In the genomic region with DNA sequence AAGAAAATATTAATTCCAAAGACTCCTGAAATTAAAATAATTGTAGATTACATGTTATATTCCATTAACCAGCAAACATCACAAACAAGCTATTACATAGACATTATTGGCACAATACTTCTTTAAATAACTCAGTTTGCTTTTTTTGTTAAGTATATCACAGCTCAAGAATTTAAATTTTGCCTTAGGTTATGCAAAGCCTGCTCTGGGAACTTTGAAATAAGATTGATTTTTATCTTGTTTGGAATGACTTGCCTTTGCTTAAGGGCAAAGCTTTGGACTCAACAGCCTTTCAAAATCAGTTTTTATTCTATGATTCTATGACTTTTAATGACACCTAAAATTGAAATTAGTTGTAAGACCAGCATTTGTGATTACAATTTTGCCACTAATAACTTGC, we compare ENCODE assay signal across 14 cellular contexts.
DNase-seq lines count a peak whose midpoint lies in the region; ATAC-seq, FAIRE-seq and TF ChIP-seq lines count a peak whose summit lies in the region.
"Had no signal": no experiment of that assay in that cellular context is flagged by ENCODE, and none has a peak within 500 bp of the region (broad histone marks: within the 10 kb centered on the region; RNA-seq: fewer than 3 reads in every experiment).

No MANE protein-coding gene starts in this region.

- H3K9me1 ChIP-seq in keratinocyte (ENCODE audit: control insufficient read depth, extremely low read depth, insufficient read depth, low read length): no peaks in the 10 kb centered on the region

- peak overlapping the region; percentile 20 for H3K9ac ChIP-seq in keratinocyte (ENCODE audit: control insufficient read depth, extremely low read depth, insufficient read depth, low read length)

- no peaks in the 10 kb centered on the region for H3K9me3 Mint-ChIP-seq in MCF 10A (ENCODE audit: unreplicated experiment)

- H3K9me3 ChIP-seq in keratinocyte (ENCODE audit: control insufficient read depth, low read depth, low read length) (no peaks in the 10 kb centered on the region), vagina (no peaks in the 10 kb centered on the region)
- H3K9me3 ChIP-seq: Caco-2 had no signal

- no peak overlapping the region for H3K4me3 ChIP-seq in keratinocyte (ENCODE audit: control insufficient read depth in 2 of 3, extremely low read depth in 1 of 3, insufficient read depth in 2 of 3, low read depth in 1 of 3, low read length in 3 of 3)
- H3K4me3 ChIP-seq in vagina: no peak overlapping the region
- H3K4me3 ChIP-seq: GM23338 had no signal

- H3K79me2 ChIP-seq in keratinocyte (ENCODE audit: control insufficient read depth, insufficient read depth, low read length): no peaks in the 10 kb centered on the region

- H3K36me3 Mint-ChIP-seq in MCF 10A (ENCODE audit: insufficient read depth, unreplicated experiment): peaks cover under 1% of the 10 kb centered on the region

- H3K4me3 Mint-ChIP-seq in MCF 10A (ENCODE audit: unreplicated experiment): no peak overlapping the region
- H3K4me3 Mint-ChIP-seq: GM23338 had no signal

- peak overlapping the region; percentile 53 for H3K4me2 ChIP-seq in keratinocyte (ENCODE audit: control insufficient read depth, extremely low read depth, insufficient read depth, low read depth, low read length)
- H3K4me2 ChIP-seq: GM23338 had no signal

- H3K4me1 Mint-ChIP-seq in MCF 10A (ENCODE audit: insufficient read depth, unreplicated experiment): peaks cover 26% of the 10 kb centered on the region

- BruUV-seq in MCF 10A (replicated peaks; lab: Mats Ljungman, UMichigan): no TSS peak

- in situ Hi-C loops in G401 (cut with HindIII; ENCODE audit: low sequenced_read_pairs): no loop called here

- POLR2A ChIA-PET in MCF 10A (lab: Yijun Ruan, JAX): interaction anchor here (0.6 to 6.3 kb wide), 20 partner anchors 11 to 253 kb away, joined by 3 to 50 read pairs (median 4); a partner anchor contains a TSS

- H3K27me3 Mint-ChIP-seq in MCF 10A (ENCODE audit: insufficient read depth, unreplicated experiment): no peaks in the 10 kb centered on the region

- peak overlapping the region; percentile 44 for H3K27ac Mint-ChIP-seq in MCF 10A (ENCODE audit: low read depth, unreplicated experiment)
- H3K27ac Mint-ChIP-seq: GM23338 had no signal

- intact Hi-C loops in MCF 10A (cut with micrococcal nuclease) (loop anchor here (5.0 kb wide), 1 partner anchor 1110 kb away; no protein-coding TSS in a partner anchor), vagina (cut with DNase I) (no loop called here)

- H3K27me3 ChIP-seq in keratinocyte (ENCODE audit: control insufficient read depth, extremely low read depth, insufficient read depth, low read length) (no peaks in the 10 kb centered on the region), vagina (no peaks in the 10 kb centered on the region)

- no peak for TF ChIP-seq POLR2A in vagina (IDR thresholded peaks at IDR 0.05)

- no peak for TF ChIP-seq CTCF in MCF 10A (IDR thresholded peaks at IDR 0.05; ENCODE audit: unreplicated experiment)
- no peak for TF ChIP-seq CTCF in keratinocyte (optimal IDR thresholded peaks at IDR 0.05 in 1 of 3, IDR thresholded peaks at IDR 0.05 in 1 of 3, conservative IDR thresholded peaks at IDR 0.05 in 1 of 3; ENCODE audit: extremely low read depth in 1 of 3, insufficient read depth in 2 of 3, low read length in 3 of 3)
- TF ChIP-seq CTCF in vagina (IDR thresholded peaks at IDR 0.05): no peak

- dilution Hi-C loops in keratinocyte (cut with MboI; ENCODE audit: extremely low pct_ligation_motif_present, low sequenced_read_pairs): no loop called here

- H3K36me3 ChIP-seq in keratinocyte (ENCODE audit: control insufficient read depth in 2 of 2, extremely low read depth in 1 of 2, insufficient read depth in 2 of 2, low read length in 2 of 2): no peaks in the 10 kb centered on the region
- no peaks in the 10 kb centered on the region for H3K36me3 ChIP-seq in vagina

- H3K27ac ChIP-seq in keratinocyte (ENCODE audit: control insufficient read depth, insufficient read depth, low read length) (peak overlapping the region; percentile 77), vagina (peak overlapping the region; percentile 77)
- H3K27ac ChIP-seq: HL-60, RWPE1 had no signal

- CTCF ChIA-PET in MCF 10A (lab: Yijun Ruan, JAX): interaction anchor here (0.7 to 2.9 kb wide), 7 partner anchors 14 to 162 kb away, joined by 3 to 11 read pairs (median 3); no protein-coding TSS in a partner anchor

- peaks cover 50% of the 10 kb centered on the region for H3K4me1 ChIP-seq in keratinocyte (ENCODE audit: control insufficient read depth, extremely low read depth, insufficient read depth, low read length)
- H3K4me1 ChIP-seq in vagina: peaks cover 48% of the 10 kb centered on the region

- FAIRE-seq in keratinocyte (lab: Jason Lieb, UNC): peak; percentile 20
- FAIRE-seq: HTR-8/SVneo had no signal

- ATAC-seq in GM19351 (IDR thresholded peaks at IDR 0.05; ENCODE audit: unreplicated experiment): no peak
- ATAC-seq: GM23338 had no signal

- DNase-seq in M059J (ENCODE audit: low read depth): peak; percentile 70
- DNase-seq in MCF 10A (ENCODE audit: unreplicated experiment): no peak
- no peak for DNase-seq in keratinocyte (ENCODE audit: low read depth, low spot score)
- DNase-seq in vagina (ENCODE audit: extremely low spot score in 2 of 2): no peak
- DNase-seq in kidney tubule cell (ENCODE audit: low spot score): no peak
- no peak for DNase-seq in G401 (ENCODE audit: low spot score)
- DNase-seq: Caco-2, MV-4-11, OCI-M1 had no signal

- no peaks in the 10 kb centered on the region for H4K20me1 ChIP-seq in keratinocyte (ENCODE audit: control insufficient read depth, extremely low read depth, insufficient read depth, low read length)

- H2AFZ ChIP-seq in keratinocyte (ENCODE audit: control insufficient read depth, low read length): no peak overlapping the region
